Comparison of ENCODE assay signal across 8 cellular contexts in genomic region chr1:223844962-223845809, GRCh38. TPM values are rescaled to one million over a fixed set of nuclear protein-coding genes. Genes with fewer than 3 reads are reported as not detected.
A peak's percentile ranks its signal among the peaks of the same experiment; 100 is the strongest.
DNase-seq lines count a peak whose midpoint lies in the region; ATAC-seq and TF ChIP-seq lines count a peak whose summit lies in the region.

No MANE protein-coding gene starts in this region.

- peak overlapping the region; percentile 94 for H3K27ac Mint-ChIP-seq in activated naive CD8-positive, alpha-beta T cell

- peaks cover 43% of the 10 kb centered on the region for H3K4me1 Mint-ChIP-seq in activated naive CD8-positive, alpha-beta T cell (ENCODE audit: low read depth)

- CTCF ChIA-PET in RWPE1 (lab: Yijun Ruan, JAX) = interaction anchor here (0.5 to 2.0 kb wide), 8 partner anchors 29 to 1321 kb away, joined by 3 to 10 read pairs (median 4); no protein-coding TSS in a partner anchor

- H3K27ac ChIP-seq in RWPE1 (peak overlapping the region; percentile 95), heart left ventricle (peak overlapping the region; percentile 96 to 100 (median 99)), vagina (peak overlapping the region; percentile 98)

- H3K4me1 ChIP-seq in heart left ventricle (peaks cover 0 to 53% (median 40%) of the 10 kb centered on the region in 12 donors), vagina (peaks cover 49% of the 10 kb centered on the region)

- ATAC-seq in GM19395 (IDR thresholded peaks at IDR 0.05; ENCODE audit: unreplicated experiment) (peak; percentile 27), heart left ventricle (peak; percentile 6 to 28 (median 14))

- intact Hi-C loops in heart left ventricle (cut with DNase I) = loop anchor here in 5 of 10 donors (5.0 to 10.0 kb wide), 4 partner anchors 33 to 140 kb away; partner anchors contain the start of gene CAPN2 (in 1 of the 5)
- intact Hi-C loops in vagina (cut with DNase I) = loop anchor here (5.0 kb wide), 1 partner anchor 138 kb away; no protein-coding TSS in a partner anchor

- H3K27me3 ChIP-seq in heart left ventricle = no peaks in the 10 kb centered on the region
- no peaks in the 10 kb centered on the region for H3K27me3 ChIP-seq in vagina

- no peaks in the 10 kb centered on the region for H3K27me3 Mint-ChIP-seq in activated naive CD8-positive, alpha-beta T cell

- H3K4me3 ChIP-seq in heart left ventricle (peak overlapping the region; percentile 75 to 95 (median 90)), vagina (peak overlapping the region; percentile 64 to 100)

- H3K4me3 Mint-ChIP-seq in activated naive CD8-positive, alpha-beta T cell = peak overlapping the region; percentile 91

- TF ChIP-seq POLR2A in heart left ventricle (IDR thresholded peaks at IDR 0.05) (no peak), vagina (IDR thresholded peaks at IDR 0.05) (no peak)

- peak; percentile 90 for DNase-seq in CD1c-positive myeloid dendritic cell (ENCODE audit: extremely low spot score)
- DNase-seq in HK-2 (ENCODE audit: unreplicated experiment) = peak; percentile 40
- DNase-seq in RWPE1 (ENCODE audit: low spot score) = no peak
- peak in 3 of 5 donors; percentile 55 to 65 (median 60) for DNase-seq in heart left ventricle
- peak; percentile 43 for DNase-seq in pulmonary artery endothelial cell (ENCODE audit: low read depth, low spot score)
- DNase-seq in vagina (ENCODE audit: extremely low spot score in 2 of 2) = no peak

- no peak for TF ChIP-seq CTCF in RWPE1 (conservative IDR thresholded peaks at IDR 0.05; ENCODE audit: low read depth)
- no peak for TF ChIP-seq CTCF in heart left ventricle (IDR thresholded peaks at IDR 0.05)
- no peak for TF ChIP-seq CTCF in vagina (IDR thresholded peaks at IDR 0.05)

- H3K36me3 ChIP-seq in heart left ventricle = no peaks in the 10 kb centered on the region
- H3K36me3 ChIP-seq in vagina = no peaks in the 10 kb centered on the region

- peaks cover 3% of the 10 kb centered on the region for H3K36me3 Mint-ChIP-seq in activated naive CD8-positive, alpha-beta T cell

- H3K9me3 ChIP-seq in heart left ventricle (no peaks in the 10 kb centered on the region), vagina (no peaks in the 10 kb centered on the region)

- WGBS in heart left ventricle, 4 donors = 0 to 1% (median 1%) methylated on average over 26 to 71 of the region's 71 CpGs

- POLR2A ChIA-PET in RWPE1 (lab: Yijun Ruan, JAX; ENCODE audit: low non-redundant PET) = no interaction called here

- no peaks in the 10 kb centered on the region for H3K9me3 Mint-ChIP-seq in activated naive CD8-positive, alpha-beta T cell (ENCODE audit: low read depth)

RNA-seq across cellular contexts. Expression of gene TP53BP2, which starts 0.6 kb away (rescaled TPM):
- total RNA-seq in heart left ventricle (10 to 100 TPM; 14.9 to 44.8 (median 23.4) TPM), pulmonary artery endothelial cell (16.0 and 23.6 TPM in 2 replicates), vagina (31.9 TPM)
- polyA plus RNA-seq in heart left ventricle = 10 to 100 TPM in 1 of 2 donors, 1 to 10 TPM in 1; 4.6 to 15.4 TPM

Comparison
In these comparisons a context has a peak if more than half of its experiments do, and no peak if none do; other contexts are left out.
1. DNase-seq: peak in CD1c-positive myeloid dendritic cell (single experiment), HK-2 (single experiment), heart left ventricle (3 of 5) and pulmonary artery endothelial cell (single experiment); none in RWPE1 (single experiment) and vagina (0 of 2).
2. Peak in every context shown above with its lines, with median percentiles within 50 percentile points of each other: H3K27ac ChIP-seq.